In the genomic region with DNA sequence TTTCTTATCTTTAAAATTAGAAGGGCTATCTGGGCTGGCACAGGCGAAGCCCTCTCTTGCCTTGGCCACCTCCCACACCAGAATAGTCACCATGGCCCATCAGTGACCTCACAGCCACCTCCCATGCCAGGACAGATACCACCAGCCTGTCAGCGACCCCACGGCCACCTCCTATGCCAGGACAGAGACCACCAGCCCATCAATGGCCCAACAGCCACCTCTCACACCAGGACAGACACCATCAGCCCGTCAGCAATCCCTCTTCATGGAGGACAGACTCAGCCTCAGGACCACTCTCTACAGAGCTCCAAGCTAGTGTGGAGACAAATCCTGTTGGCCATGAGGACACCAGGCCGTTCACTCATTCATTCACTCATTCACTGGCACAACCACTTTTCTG, we compare ENCODE assay signal across 13 cellular contexts.
DNase-seq lines count a peak whose midpoint lies in the region; ATAC-seq, FAIRE-seq and TF ChIP-seq lines count a peak whose summit lies in the region.
"Had no signal": no experiment of that assay in that cellular context is flagged by ENCODE, and none has a peak within 500 bp of the region (broad histone marks: within the 10 kb centered on the region; RNA-seq: fewer than 3 reads in every experiment).

No MANE protein-coding gene starts in this region.

- H3K9me3 Mint-ChIP-seq in activated naive CD8-positive, alpha-beta T cell treated with anti-CD3 and anti-CD28 coated beads, Interleukin-2, amount 10 ng/mL, durations not matched to agents 7 days and 5 days = no peaks in the 10 kb centered on the region
- no peaks in the 10 kb centered on the region for H3K9me3 Mint-ChIP-seq in activated naive CD8-positive, alpha-beta T cell treated with anti-CD3 and anti-CD28 coated beads, Interleukin-2, amount 50 U/mL, for 24 hours
- H3K9me3 Mint-ChIP-seq: CD4-positive, alpha-beta T cell had no signal

- H3K27me3 Mint-ChIP-seq in activated naive CD8-positive, alpha-beta T cell treated with anti-CD3 and anti-CD28 coated beads, Interleukin-2, amount 10 ng/mL, durations not matched to agents 7 days and 5 days = no peaks in the 10 kb centered on the region
- H3K27me3 Mint-ChIP-seq in activated naive CD8-positive, alpha-beta T cell treated with anti-CD3 and anti-CD28 coated beads, Interleukin-2, amount 50 U/mL, for 24 hours = no peaks in the 10 kb centered on the region
- H3K27me3 Mint-ChIP-seq: CD4-positive, alpha-beta T cell had no signal

- no peak overlapping the region for H3K4me3 Mint-ChIP-seq in activated naive CD8-positive, alpha-beta T cell treated with anti-CD3 and anti-CD28 coated beads, Interleukin-2, amount 10 ng/mL, durations not matched to agents 7 days and 5 days
- H3K4me3 Mint-ChIP-seq in activated naive CD8-positive, alpha-beta T cell treated with anti-CD3 and anti-CD28 coated beads, Interleukin-2, amount 50 U/mL, for 24 hours = no peak overlapping the region
- H3K4me3 Mint-ChIP-seq: CD4-positive, alpha-beta T cell had no signal

- DNase-seq in activated naive CD8-positive, alpha-beta T cell treated with anti-CD3 and anti-CD28 coated beads, Interleukin-2, amount 10 ng/mL, durations not matched to agents 7 days and 5 days = peak; percentile 3
- no peak for DNase-seq in activated naive CD8-positive, alpha-beta T cell treated with anti-CD3 and anti-CD28 coated beads, Interleukin-2, amount 50 U/mL, for 24 hours
- DNase-seq in left lobe of liver (ENCODE audit: low spot score) (peak; percentile 21), posterior vena cava (ENCODE audit: low spot score) (peak; percentile 48), H54 (ENCODE audit: insufficient read length, low spot score) (no peak), HPDE6-E6E7 (ENCODE audit: extremely low spot score) (no peak)
- DNase-seq: ACHN; Calu3; CD4-positive, alpha-beta T cell; DMS 273 treated with DMSO at 0.1 percent for 48 hours had no signal

- H3K36me3 Mint-ChIP-seq in activated naive CD8-positive, alpha-beta T cell treated with anti-CD3 and anti-CD28 coated beads, Interleukin-2, amount 10 ng/mL, durations not matched to agents 7 days and 5 days = no peaks in the 10 kb centered on the region
- no peaks in the 10 kb centered on the region for H3K36me3 Mint-ChIP-seq in activated naive CD8-positive, alpha-beta T cell treated with anti-CD3 and anti-CD28 coated beads, Interleukin-2, amount 50 U/mL, for 24 hours (ENCODE audit: low read depth)

- intact Hi-C loops in posterior vena cava (cut with DNase I) = no loop called here

- TF ChIP-seq POLR2A in H54 (IDR thresholded peaks at IDR 0.05; ENCODE audit: low read depth, low read length) = no peak

- ATAC-seq in activated naive CD8-positive, alpha-beta T cell treated with anti-CD3 and anti-CD28 coated beads, Interleukin-2, amount 10 ng/mL, durations not matched to agents 7 days and 5 days (ENCODE audit: low read depth) = no peak
- no peak for ATAC-seq in activated naive CD8-positive, alpha-beta T cell treated with anti-CD3 and anti-CD28 coated beads, Interleukin-2, amount 50 U/mL, for 24 hours
- ATAC-seq in left lobe of liver (no peak), HG02759 (IDR thresholded peaks at IDR 0.05; ENCODE audit: unreplicated experiment) (no peak)
- ATAC-seq: HCT116 had no signal

- FAIRE-seq in H54 (lab: Jason Lieb, UNC) = no peak
- FAIRE-seq: H1 had no signal

- H3K4me1 Mint-ChIP-seq in activated naive CD8-positive, alpha-beta T cell treated with anti-CD3 and anti-CD28 coated beads, Interleukin-2, amount 10 ng/mL, durations not matched to agents 7 days and 5 days = peaks cover 2% of the 10 kb centered on the region
- H3K4me1 Mint-ChIP-seq in activated naive CD8-positive, alpha-beta T cell treated with anti-CD3 and anti-CD28 coated beads, Interleukin-2, amount 50 U/mL, for 24 hours = no peaks in the 10 kb centered on the region

- no peak overlapping the region for H3K27ac Mint-ChIP-seq in activated naive CD8-positive, alpha-beta T cell treated with anti-CD3 and anti-CD28 coated beads, Interleukin-2, amount 10 ng/mL, durations not matched to agents 7 days and 5 days
- no peak overlapping the region for H3K27ac Mint-ChIP-seq in activated naive CD8-positive, alpha-beta T cell treated with anti-CD3 and anti-CD28 coated beads, Interleukin-2, amount 50 U/mL, for 24 hours
- H3K27ac Mint-ChIP-seq: CD4-positive, alpha-beta T cell had no signal

- POLR2A ChIA-PET in activated naive CD8-positive, alpha-beta T cell treated with anti-CD3 and anti-CD28 coated beads, Interleukin-2, amount 10 ng/mL, durations not matched to agents 7 days and 5 days (lab: Charles Lee) = no interaction called here

Comparison
In these comparisons a context has a peak if more than half of its experiments do, and no peak if none do; other contexts are left out.
1. DNase-seq: peak in activated naive CD8-positive, alpha-beta T cell treated with anti-CD3 and anti-CD28 coated beads, Interleukin-2, amount 10 ng/mL, durations not matched to agents 7 days and 5 days (single experiment), left lobe of liver (single experiment) and posterior vena cava (single experiment); none in activated naive CD8-positive, alpha-beta T cell treated with anti-CD3 and anti-CD28 coated beads, Interleukin-2, amount 50 U/mL, for 24 hours (single experiment), H54 (single experiment) and HPDE6-E6E7 (single experiment).